In the genomic region with DNA sequence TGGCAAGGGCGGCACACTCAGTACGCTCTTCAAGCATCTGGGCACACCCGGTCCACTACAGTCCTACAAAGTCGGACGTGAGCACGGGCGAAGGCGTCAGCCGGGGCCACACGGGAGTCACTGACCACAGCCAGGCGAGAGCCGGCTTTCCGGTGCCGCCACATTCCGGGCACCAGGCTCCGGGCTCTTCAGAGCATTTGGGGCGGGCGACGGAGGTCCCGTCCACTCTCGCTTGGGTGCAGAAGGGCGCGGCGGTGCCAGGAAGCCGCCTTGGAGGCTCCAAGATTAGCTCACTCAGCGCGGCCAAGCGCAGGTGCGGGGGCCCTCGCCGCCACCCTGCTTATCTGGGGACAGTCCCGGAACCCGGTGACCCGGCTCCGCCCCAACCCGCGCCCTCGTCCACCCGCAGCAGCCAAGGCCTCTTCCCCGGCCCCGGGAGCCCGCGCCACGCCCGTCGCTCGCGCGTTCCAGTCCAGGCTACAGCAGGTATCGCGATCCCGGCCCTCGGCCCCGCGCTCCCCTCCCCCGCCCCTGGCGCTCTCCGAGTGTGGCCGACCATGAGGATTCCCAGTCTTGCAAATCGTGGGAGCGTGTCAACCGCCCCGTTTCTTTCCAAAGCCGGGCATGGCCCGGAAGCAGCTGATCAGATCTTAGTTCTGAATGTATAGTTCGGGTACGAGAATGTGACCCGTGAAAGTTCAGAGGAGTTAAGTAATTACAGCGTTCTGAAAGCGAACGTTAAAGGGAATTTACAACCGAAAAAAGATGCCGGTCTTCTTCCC, we compare ENCODE assay signal across 8 cellular contexts. TPM values are rescaled to one million over a fixed set of nuclear protein-coding genes. Genes with fewer than 3 reads are reported as not detected.
DNase-seq lines count a peak whose midpoint lies in the region; ATAC-seq lines count a peak whose summit lies in the region.

A gene (plus strand): TSS at position 127 of the 782 bp plus-strand sequence. CDS start 2,678 bp downstream, outside the sequence.

- H3K27me3 ChIP-seq in muscle layer of duodenum (ENCODE audit: low read depth, low read length), result no peaks in the 10 kb centered on the region
- H3K27me3 ChIP-seq in stomach smooth muscle (ENCODE audit: control insufficient read depth in 1 of 2, insufficient read depth in 2 of 2, low read length in 2 of 2), result no peaks in the 10 kb centered on the region

- H3K9me3 ChIP-seq in muscle layer of duodenum (ENCODE audit: control insufficient read depth in 1 of 2, low read length in 2 of 2), result no peaks in the 10 kb centered on the region
- no peaks in the 10 kb centered on the region for H3K9me3 ChIP-seq in stomach smooth muscle (ENCODE audit: control insufficient read depth in 2 of 2, low read length in 2 of 2)

- peak within 1 kb of the TSS; percentile 83 to 95 for H3K9ac ChIP-seq in stomach smooth muscle (ENCODE audit: low read length in 2 of 2)

- H3K4me1 ChIP-seq in muscle layer of duodenum (ENCODE audit: control insufficient read depth in 1 of 2, insufficient read depth in 2 of 2, low read length in 2 of 2) (peaks cover 5 to 7% of the 10 kb centered on the region in 2 donors), stomach smooth muscle (ENCODE audit: control insufficient read depth, insufficient read depth, low read length) (peaks cover 8% of the 10 kb centered on the region)

- ATAC-seq in HG02642 (IDR thresholded peaks at IDR 0.05; ENCODE audit: poor library complexity, unreplicated experiment), result peak; percentile 73
- ATAC-seq in esophagus mucosa, result peak; percentile 93

- H3K4me3 ChIP-seq in muscle layer of duodenum (ENCODE audit: low read depth in 1 of 2, low read length in 2 of 2), result peak within 1 kb of the TSS; percentile 68 to 77
- peak within 1 kb of the TSS; percentile 77 to 80 for H3K4me3 ChIP-seq in stomach smooth muscle (ENCODE audit: low read length in 2 of 2)

- H3K36me3 ChIP-seq in muscle layer of duodenum (ENCODE audit: control insufficient read depth in 1 of 2, insufficient read depth in 2 of 2, low read length in 2 of 2) (no peaks in the 10 kb centered on the region), stomach smooth muscle (ENCODE audit: control insufficient read depth in 2 of 2, insufficient read depth in 2 of 2, low read length in 2 of 2) (no peaks in the 10 kb centered on the region)

- H3K27ac ChIP-seq in muscle layer of duodenum (ENCODE audit: low read length), result peak within 1 kb of the TSS; percentile 95
- peak within 1 kb of the TSS; percentile 91 for H3K27ac ChIP-seq in stomach smooth muscle (ENCODE audit: low read length)

- DNase-seq in NCI-H524 (lab: John Stamatoyannopoulos, UW) (peak; percentile 60 to 74), NCI-H524 treated with DMSO at 0.1 percent for 48 hours (lab: John Stamatoyannopoulos, UW) (no peak), NCI-H128 (lab: John Stamatoyannopoulos, UW; ENCODE audit: unreplicated experiment) (peak; percentile 17)
- peak; percentile 81 for DNase-seq in activated CD8-positive, alpha-beta memory T cell treated with anti-CD3 and anti-CD28 coated beads, Interleukin-2, amount 50 U/mL, for 48 hours

RNA-seq across cellular contexts. Expression of the gene that starts here (rescaled TPM):
- 2.1 TPM for total RNA-seq in esophagus mucosa
